In genomic region chr6:21402368-21402767, GRCh38 we compare ENCODE assay signal across 11 cellular contexts.
DNase-seq lines count a peak whose midpoint lies in the region; ATAC-seq, FAIRE-seq and TF ChIP-seq lines count a peak whose summit lies in the region.
"Had no signal": no experiment of that assay in that cellular context is flagged by ENCODE, and none has a peak within 500 bp of the region (broad histone marks: within the 10 kb centered on the region; RNA-seq: fewer than 3 reads in every experiment).

No MANE protein-coding gene starts in this region.

- no peak overlapping the region for H3K9ac ChIP-seq in HepG2 (ENCODE audit: insufficient read depth, low read depth, low read length)
- no peak overlapping the region for H3K9ac ChIP-seq in colonic mucosa (ENCODE audit: low read depth in 2 of 2, low read length in 2 of 2)

- ATAC-seq in HepG2 (no peak), right lobe of liver (no peak), HG03039 (IDR thresholded peaks at IDR 0.05; ENCODE audit: unreplicated experiment) (peak; percentile 75)

- no peak for TF ChIP-seq POLR2A in HepG2 (IDR thresholded peaks at IDR 0.05; ENCODE audit: insufficient read depth in 1 of 2, low read depth in 2 of 2, low read length in 2 of 2)
- TF ChIP-seq POLR2A in right lobe of liver (IDR thresholded peaks at IDR 0.05) = no peak

- FAIRE-seq in HepG2 (lab: Jason Lieb, UNC) = no peak

- POLR2A ChIA-PET in HepG2 (lab: Yijun Ruan, JAX) = no interaction called here

- no peaks in the 10 kb centered on the region for H3K36me3 ChIP-seq in HepG2 (replicated peaks in 1 of 2; ENCODE audit: control insufficient read depth in 1 of 2, insufficient read depth in 2 of 2, low read length in 2 of 2)
- no peaks in the 10 kb centered on the region for H3K36me3 ChIP-seq in right lobe of liver
- H3K36me3 ChIP-seq in colonic mucosa = no peaks in the 10 kb centered on the region
- H3K36me3 ChIP-seq: neutrophil had no signal

- CTCF ChIA-PET in HepG2 (lab: Yijun Ruan, JAX; ENCODE audit: low intra/inter-chr PET ratio, low total read pairs) = no interaction called here

- TF ChIP-seq CTCF in HepG2 (CRISPR knock-in tag; IDR thresholded peaks at IDR 0.05) (no peak), right lobe of liver (IDR thresholded peaks at IDR 0.05) (no peak), astrocyte of the spinal cord (IDR thresholded peaks at IDR 0.05; ENCODE audit: low read depth, low read length) (no peak), colonic mucosa (IDR thresholded peaks at IDR 0.05) (no peak)

- DNase-seq in HepG2 (ENCODE audit: low spot score) = no peak
- DNase-seq in right lobe of liver = no peak
- DNase-seq in astrocyte of the spinal cord (ENCODE audit: low read depth, low spot score) = peak; percentile 15
- peak; percentile 86 for DNase-seq in stromal cell of bone marrow (ENCODE audit: low read depth)
- DNase-seq in cardiac septum (ENCODE audit: low spot score) = no peak
- DNase-seq in DMS153 (lab: John Stamatoyannopoulos, UW) = no peak
- no peak for DNase-seq in colonic mucosa
- DNase-seq: CD4-positive, alpha-beta T cell; NCI-H526 treated with DMSO at 0.1 percent for 48 hours had no signal

- BruUV-seq in HepG2 (replicated peaks; lab: Mats Ljungman, UMichigan) = no TSS peak

- no peak for TF ChIP-seq EP300 in HepG2 (IDR thresholded peaks at IDR 0.05; ENCODE audit: low read depth in 2 of 2, low read length in 2 of 2)
- no peak for TF ChIP-seq EP300 in HepG2 (CRISPR knock-in tag; IDR thresholded peaks at IDR 0.05; ENCODE audit: borderline replicate concordance)

- no peak overlapping the region for H2AFZ ChIP-seq in HepG2 (ENCODE audit: low read length)

- no peak overlapping the region for H3K27ac ChIP-seq in HepG2 (ENCODE audit: extremely low read length, insufficient read depth, low read length)
- no peak overlapping the region for H3K27ac ChIP-seq in right lobe of liver
- H3K27ac ChIP-seq in colonic mucosa = no peak overlapping the region
- H3K27ac ChIP-seq: neutrophil had no signal

- peaks cover 13% of the 10 kb centered on the region for H3K4me1 ChIP-seq in HepG2 (ENCODE audit: insufficient read depth, low read length)
- H3K4me1 ChIP-seq in right lobe of liver = no peaks in the 10 kb centered on the region
- H3K4me1 ChIP-seq in colonic mucosa = no peaks in the 10 kb centered on the region

- H3K4me3 ChIP-seq in HepG2 (replicated peaks in 1 of 3; ENCODE audit: insufficient read depth in 1 of 3, low read depth in 2 of 3, low read length in 3 of 3) = no peak overlapping the region
- H3K4me3 ChIP-seq in right lobe of liver = no peak overlapping the region
- H3K4me3 ChIP-seq in astrocyte of the spinal cord (ENCODE audit: low read depth, low read length) = no peak overlapping the region
- no peak overlapping the region for H3K4me3 ChIP-seq in colonic mucosa

- intact Hi-C loops in HepG2 (cut with micrococcal nuclease; ENCODE audit: unreplicated experiment) = no loop called here
- intact Hi-C loops in right lobe of liver (cut with DNase I) = no loop called here
- intact Hi-C loops in cardiac septum (cut with DNase I) = no loop called here
- intact Hi-C loops in colonic mucosa (cut with DNase I) = no loop called here

- H3K27me3 ChIP-seq in HepG2 (ENCODE audit: control insufficient read depth in 1 of 2, insufficient read depth in 2 of 2, low read length in 2 of 2) = peaks cover 0 to 23% of the 10 kb centered on the region in 2 experiments; a peak in 2 of 5 replicates
- no peaks in the 10 kb centered on the region for H3K27me3 ChIP-seq in right lobe of liver
- H3K27me3 ChIP-seq in colonic mucosa = no peaks in the 10 kb centered on the region
- H3K27me3 ChIP-seq: neutrophil had no signal

- WGBS in HepG2 (ENCODE audit: low lambda C conversion rate) = 11% methylated on average over 4 of the region's 4 CpGs
- WGBS in right lobe of liver (ENCODE audit: insufficient coverage, low coverage, low lambda C conversion rate, missing lambda C conversion rate) = 55% methylated on average over 3 of the region's 4 CpGs

- in situ Hi-C loops in HepG2 (cut with HindIII; ENCODE audit: extremely low pct_ligation_motif_present, low pct_unique_long_range_greater_than_20kb) (no loop called here), astrocyte of the spinal cord (cut with HindIII; ENCODE audit: low sequenced_read_pairs) (no loop called here)

- no peaks in the 10 kb centered on the region for H3K79me2 ChIP-seq in HepG2 (ENCODE audit: insufficient read depth, low read length)

- no peak for TF ChIP-seq RAD21 in HepG2 (CRISPR knock-in tag; IDR thresholded peaks at IDR 0.05)

- no peak overlapping the region for H3K4me2 ChIP-seq in HepG2 (ENCODE audit: low read depth, low read length)

- H4K20me1 ChIP-seq in HepG2 (ENCODE audit: insufficient read depth, low read length) = no peaks in the 10 kb centered on the region

- H3K9me3 ChIP-seq in HepG2 (ENCODE audit: low read length) (no peaks in the 10 kb centered on the region), right lobe of liver (no peaks in the 10 kb centered on the region), colonic mucosa (no peaks in the 10 kb centered on the region)
- H3K9me3 ChIP-seq: neutrophil had no signal

TF ChIP-seq in HepG2, 621 proteins besides CTCF, POLR2A, EP300 and RAD21:
- TF ChIP-seq CEBPG (CRISPR knock-in tag; IDR thresholded peaks at IDR 0.05) (peak; percentile 37; the same call in 1 of the 2 replicates), LBX2 (CRISPR knock-in tag; IDR thresholded peaks at IDR 0.05; ENCODE audit: borderline replicate concordance) (no peak), ZMYM2 (CRISPR knock-in tag; IDR thresholded peaks at IDR 0.05) (no peak), SCMH1 (CRISPR knock-in tag; IDR thresholded peaks at IDR 0.05; ENCODE audit: borderline replicate concordance) (no peak), CEBPB (IDR thresholded peaks at IDR 0.05; ENCODE audit: borderline replicate concordance, low read depth, low read length) (peak; percentile 80; the same call in 1 of the 2 replicates), FOSL2 (CRISPR knock-in tag; IDR thresholded peaks at IDR 0.05) (peak; percentile 71)

Comparison
In these comparisons a context has a peak if more than half of its experiments do, and no peak if none do; other contexts are left out.
1. DNase-seq: peak in astrocyte of the spinal cord (single experiment) and stromal cell of bone marrow (single experiment); none in HepG2 (single experiment), right lobe of liver (0 of 3), cardiac septum (single experiment), DMS153 (single experiment) and colonic mucosa (single experiment).